ENCODE assay signal across 8 cellular contexts in the genomic region with DNA sequence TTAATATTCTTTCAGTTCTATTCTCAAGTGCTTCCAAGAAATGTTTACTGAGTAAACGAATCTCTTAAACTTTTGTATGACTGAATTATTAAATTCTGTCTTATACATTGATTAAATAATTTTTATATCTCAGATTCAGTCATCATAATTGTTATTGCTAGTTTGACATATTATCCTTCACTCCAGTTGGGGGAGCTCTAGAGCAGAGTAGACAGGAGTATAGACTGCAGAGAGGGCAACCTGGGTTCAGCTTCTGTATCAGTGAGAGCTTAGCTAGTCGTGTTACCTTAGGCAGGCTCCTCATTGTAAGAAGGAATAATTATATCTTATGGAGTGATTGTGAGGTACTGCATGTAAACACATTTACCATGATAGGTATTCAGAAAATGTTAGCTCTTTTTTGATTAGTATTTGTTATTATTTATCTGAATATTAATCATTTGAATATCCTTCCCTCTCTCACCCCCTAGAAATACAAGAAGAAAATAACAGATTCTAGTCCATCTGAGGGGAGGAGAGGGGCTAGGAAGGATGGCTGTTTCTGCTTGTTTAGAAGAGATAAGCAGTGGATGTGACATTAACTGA. TPM values are rescaled to one million over a fixed set of nuclear protein-coding genes. Genes with fewer than 3 reads are reported as not detected.
DNase-seq lines count a peak whose midpoint lies in the region; ATAC-seq and TF ChIP-seq lines count a peak whose summit lies in the region.

No MANE protein-coding gene starts in this region.

- in situ Hi-C loops in GM13977 (cut with MboI; ENCODE audit: low pct_unique_long_range_greater_than_20kb, low sequenced_read_pairs, unreplicated experiment), result no loop called here

- H3K9me3 Mint-ChIP-seq in activated CD4-positive, alpha-beta T cell treated with anti-CD3 and anti-CD28 coated beads, Interleukin-2, amount 10 ng/mL, durations not matched to agents 7 days and 5 days, result no peaks in the 10 kb centered on the region

- no peaks in the 10 kb centered on the region for H3K27me3 Mint-ChIP-seq in activated CD4-positive, alpha-beta T cell treated with anti-CD3 and anti-CD28 coated beads, Interleukin-2, amount 10 ng/mL, durations not matched to agents 7 days and 5 days

- CTCF ChIA-PET in BJ (lab: Yijun Ruan, JAX), result interaction anchor here (0.7 to 0.8 kb wide), 2 partner anchors 11 to 605 kb away, joined by 3 read pairs; no protein-coding TSS in a partner anchor
- CTCF ChIA-PET in activated CD4-positive, alpha-beta T cell treated with anti-CD3 and anti-CD28 coated beads, Interleukin-2, amount 10 ng/mL, durations not matched to agents 7 days and 5 days (lab: Charles Lee), result interaction anchor here (0.9 to 1.4 kb wide), 10 partner anchors 9 to 596 kb away, joined by 3 to 6 read pairs (median 4); a partner anchor contains a TSS

- peaks cover 10% of the 10 kb centered on the region for H3K4me1 Mint-ChIP-seq in activated CD4-positive, alpha-beta T cell treated with anti-CD3 and anti-CD28 coated beads, Interleukin-2, amount 10 ng/mL, durations not matched to agents 7 days and 5 days

- no peaks in the 10 kb centered on the region for H3K27me3 ChIP-seq in BJ (ENCODE audit: control insufficient read depth, insufficient read depth, low read length)

- 0 out of 2 replicates have a peak, but pooled peaks cover 1% of the 10 kb centered on the region for H3K36me3 ChIP-seq in BJ (ENCODE audit: control insufficient read depth, insufficient read depth, low read length)

- H3K4me3 ChIP-seq in BJ (ENCODE audit: low read depth, low read length), result no peak overlapping the region

- peak; percentile 87 for ATAC-seq in HG02678 (IDR thresholded peaks at IDR 0.05; ENCODE audit: unreplicated experiment)

- POLR2A ChIA-PET in BJ (lab: Charles Lee), result interaction anchor here (0.6 kb wide), 1 partner anchor 21 kb away, joined by 3 read pairs; no protein-coding TSS in a partner anchor
- POLR2A ChIA-PET in activated CD4-positive, alpha-beta T cell treated with anti-CD3 and anti-CD28 coated beads, Interleukin-2, amount 10 ng/mL, durations not matched to agents 7 days and 5 days (lab: Charles Lee), result no interaction called here

- DNase-seq in BJ (ENCODE audit: low read depth) (no peak), GM13977 (ENCODE audit: low spot score) (peak; percentile 24), NCI-H1105 (lab: John Stamatoyannopoulos, UW) (peak; percentile 14), foreskin melanocyte (peak; percentile 13), NCI-H187 treated with DMSO at 0.1 percent for 48 hours (lab: John Stamatoyannopoulos, UW) (no peak)
- peak; percentile 58 for DNase-seq in activated CD4-positive, alpha-beta T cell treated with anti-CD3 and anti-CD28 coated beads, Interleukin-2, amount 10 ng/mL, durations not matched to agents 7 days and 5 days
- peak; percentile 2 for DNase-seq in stimulated activated CD4-positive, alpha-beta T cell treated with anti-CD3 and anti-CD28 coated beads, Interleukin-1b, Interleukin-23, amount 100 ng/mL, for 48 hours

- TF ChIP-seq CTCF in BJ (IDR thresholded peaks at IDR 0.05; ENCODE audit: insufficient read depth, low read depth, low read length) (peak; percentile 68), GM13977 (IDR thresholded peaks at IDR 0.05; ENCODE audit: extremely low read depth, insufficient read depth, missing control alignments) (peak; percentile 68)

- H3K27ac Mint-ChIP-seq in activated CD4-positive, alpha-beta T cell treated with anti-CD3 and anti-CD28 coated beads, Interleukin-2, amount 10 ng/mL, durations not matched to agents 7 days and 5 days, result no peak overlapping the region

- peaks cover 5% of the 10 kb centered on the region for H3K36me3 Mint-ChIP-seq in activated CD4-positive, alpha-beta T cell treated with anti-CD3 and anti-CD28 coated beads, Interleukin-2, amount 10 ng/mL, durations not matched to agents 7 days and 5 days (ENCODE audit: low read depth)

- no peak overlapping the region for H3K4me3 Mint-ChIP-seq in activated CD4-positive, alpha-beta T cell treated with anti-CD3 and anti-CD28 coated beads, Interleukin-2, amount 10 ng/mL, durations not matched to agents 7 days and 5 days

RNA-seq across cellular contexts. Expression of a gene that starts 31.0 kb away (rescaled TPM):
- 0.20 and 0.51 TPM in 2 replicates for polyA plus RNA-seq in BJ (2011; rRNA removed)
- polyA minus RNA-seq in BJ (2011; rRNA and poly(A)+ RNA removed), result 0.10 TPM in 1 of 2 replicates, not detected in the other
- total RNA-seq in activated CD4-positive, alpha-beta T cell treated with anti-CD3 and anti-CD28 coated beads, Interleukin-2, amount 10 ng/mL, durations not matched to agents 7 days and 5 days, result under 1 TPM; 0.37 to 0.50 TPM

RNA-seq across cellular contexts. Expression of a gene that starts 31.1 kb away (rescaled TPM):
- polyA plus RNA-seq in BJ (2011; rRNA removed), result 62.9 and 107 TPM in 2 replicates
- polyA minus RNA-seq in BJ (2011; rRNA and poly(A)+ RNA removed), result 22.2 and 25.3 TPM in 2 replicates
- total RNA-seq in activated CD4-positive, alpha-beta T cell treated with anti-CD3 and anti-CD28 coated beads, Interleukin-2, amount 10 ng/mL, durations not matched to agents 7 days and 5 days, result 10 to 100 TPM; 53.5 to 68.8 TPM

Comparison
In these comparisons a context has a peak if more than half of its experiments do, and no peak if none do; other contexts are left out.
1. DNase-seq: peak in GM13977 (single experiment), NCI-H1105 (single experiment), activated CD4-positive, alpha-beta T cell treated with anti-CD3 and anti-CD28 coated beads, Interleukin-2, amount 10 ng/mL, durations not matched to agents 7 days and 5 days (single experiment), foreskin melanocyte (single experiment) and stimulated activated CD4-positive, alpha-beta T cell treated with anti-CD3 and anti-CD28 coated beads, Interleukin-1b, Interleukin-23, amount 100 ng/mL, for 48 hours (single experiment); none in BJ (single experiment) and NCI-H187 treated with DMSO at 0.1 percent for 48 hours (single experiment).